19 cellular contexts compared by ENCODE assay signal in the genomic region with DNA sequence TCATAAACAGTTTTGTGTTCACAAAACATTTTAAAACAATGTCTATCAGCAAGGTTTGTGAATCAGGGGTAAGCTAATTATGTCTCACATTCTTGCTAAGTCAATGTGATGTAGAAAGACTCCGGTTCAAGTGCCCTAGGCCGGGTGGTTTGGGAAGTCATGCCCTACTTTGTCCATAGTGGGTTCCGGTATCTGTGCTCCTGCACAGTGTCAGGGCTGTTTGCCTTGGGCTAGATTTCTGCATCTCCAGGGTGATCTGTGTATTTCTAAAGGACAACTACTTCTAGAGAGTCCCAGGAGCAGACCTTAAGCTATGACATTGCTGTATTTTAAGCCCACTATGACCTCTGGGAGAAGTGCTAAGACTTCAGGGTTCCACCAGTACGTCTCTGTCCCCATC.
A peak's percentile ranks its signal among the peaks of the same experiment; 100 is the strongest.
DNase-seq lines count a peak whose midpoint lies in the region; ATAC-seq and TF ChIP-seq lines count a peak whose summit lies in the region.
"Had no signal": no experiment of that assay in that cellular context is flagged by ENCODE, and none has a peak within 500 bp of the region (broad histone marks: within the 10 kb centered on the region; RNA-seq: fewer than 3 reads in every experiment).

No MANE protein-coding gene starts in this region.

- ATAC-seq in activated CD8-positive, alpha-beta memory T cell treated with anti-CD3 and anti-CD28 coated beads, Interleukin-2, amount 10 ng/mL, durations not matched to agents 7 days and 5 days, result no peak
- ATAC-seq in Panc1, result 0 out of 2 replicates have a peak, but pooled peaks have one; percentile 31

- no peaks in the 10 kb centered on the region for H3K27me3 ChIP-seq in Panc1 (ENCODE audit: control insufficient read depth, insufficient read depth, low read length)

- TF ChIP-seq CTCF in Panc1 (IDR thresholded peaks at IDR 0.05) (no peak), RWPE1 (conservative IDR thresholded peaks at IDR 0.05; ENCODE audit: low read depth) (no peak)

- intact Hi-C loops in Panc1 (cut with micrococcal nuclease; ENCODE audit: unreplicated experiment), result no loop called here

- DNase-seq in activated CD8-positive, alpha-beta memory T cell treated with anti-CD3 and anti-CD28 coated beads, Interleukin-2, amount 10 ng/mL, durations not matched to agents 7 days and 5 days, result peak; percentile 29
- no peak for DNase-seq in activated CD8-positive, alpha-beta memory T cell treated with anti-CD3 and anti-CD28 coated beads, Interleukin-2, amount 50 U/mL, for 4 hours
- DNase-seq in Panc1 (ENCODE audit: low read depth, low spot score), result no peak
- peak; percentile 20 for DNase-seq in mesenteric fat pad (ENCODE audit: low spot score)
- DNase-seq in ureter (ENCODE audit: low spot score), result no peak
- DNase-seq in RWPE1 (ENCODE audit: low spot score), result no peak
- DNase-seq: C1 segment of cervical spinal cord; CD4-positive, CD25-positive, alpha-beta regulatory T cell; CD8-positive, alpha-beta memory T cell; COR-L47; DMS 273 treated with DMSO at 0.1 percent for 48 hours; DMS53; DND-41; EL; GOT3; H7; HFFc6 had no signal

- H3K9me3 ChIP-seq in Panc1 (ENCODE audit: control insufficient read depth, insufficient read depth, low read depth, low read length), result no peaks in the 10 kb centered on the region

- no peak overlapping the region for H3K4me3 ChIP-seq in Panc1 (ENCODE audit: low read depth in 2 of 2, low read length in 2 of 2)
- H3K4me3 ChIP-seq: GM12878 had no signal

- H3K4me1 Mint-ChIP-seq in activated CD8-positive, alpha-beta memory T cell treated with anti-CD3 and anti-CD28 coated beads, Interleukin-2, amount 10 ng/mL, durations not matched to agents 7 days and 5 days, result no peaks in the 10 kb centered on the region
- H3K4me1 Mint-ChIP-seq: B cell; CD4-positive, CD25-positive, alpha-beta regulatory T cell; CD8-positive, alpha-beta memory T cell had no signal

- POLR2A ChIA-PET in Panc1 (lab: Charles Lee) (no interaction called here), RWPE1 (lab: Yijun Ruan, JAX; ENCODE audit: low non-redundant PET) (no interaction called here)

- H3K36me3 ChIP-seq in Panc1 (ENCODE audit: control insufficient read depth, insufficient read depth, low read length), result no peaks in the 10 kb centered on the region

- CTCF ChIA-PET in activated CD8-positive, alpha-beta memory T cell treated with anti-CD3 and anti-CD28 coated beads, Interleukin-2, amount 10 ng/mL, durations not matched to agents 7 days and 5 days (lab: Charles Lee), result no interaction called here
- CTCF ChIA-PET in Panc1 (lab: Charles Lee) (no interaction called here), RWPE1 (lab: Yijun Ruan, JAX) (no interaction called here)

- no peaks in the 10 kb centered on the region for H3K36me3 Mint-ChIP-seq in activated CD8-positive, alpha-beta memory T cell treated with anti-CD3 and anti-CD28 coated beads, Interleukin-2, amount 10 ng/mL, durations not matched to agents 7 days and 5 days
- H3K36me3 Mint-ChIP-seq: CD4-positive, CD25-positive, alpha-beta regulatory T cell; CD8-positive, alpha-beta memory T cell had no signal

- no peak overlapping the region for H3K4me3 Mint-ChIP-seq in activated CD8-positive, alpha-beta memory T cell treated with anti-CD3 and anti-CD28 coated beads, Interleukin-2, amount 10 ng/mL, durations not matched to agents 7 days and 5 days
- H3K4me3 Mint-ChIP-seq: B cell; CD4-positive, CD25-positive, alpha-beta regulatory T cell; HFFc6 had no signal

- H3K27ac ChIP-seq in Panc1 (ENCODE audit: low read length) (no peak overlapping the region), RWPE1 (no peak overlapping the region)

- BruUV-seq in Panc1 (replicated peaks; lab: Mats Ljungman, UMichigan), result no TSS peak

- H3K27ac Mint-ChIP-seq in activated CD8-positive, alpha-beta memory T cell treated with anti-CD3 and anti-CD28 coated beads, Interleukin-2, amount 10 ng/mL, durations not matched to agents 7 days and 5 days, result no peak overlapping the region
- H3K27ac Mint-ChIP-seq: B cell; CD4-positive, CD25-positive, alpha-beta regulatory T cell; CD8-positive, alpha-beta memory T cell; HFFc6 had no signal

- no peaks in the 10 kb centered on the region for H3K4me1 ChIP-seq in Panc1 (ENCODE audit: control insufficient read depth, insufficient read depth, low read length)

- H3K27me3 Mint-ChIP-seq in activated CD8-positive, alpha-beta memory T cell treated with anti-CD3 and anti-CD28 coated beads, Interleukin-2, amount 10 ng/mL, durations not matched to agents 7 days and 5 days, result peaks cover 5% of the 10 kb centered on the region
- H3K27me3 Mint-ChIP-seq: CD4-positive, CD25-positive, alpha-beta regulatory T cell had no signal

- in situ Hi-C loops in Panc1 (cut with HindIII; ENCODE audit: low pct_unique_long_range_greater_than_20kb, low sequenced_read_pairs), result no loop called here

- no peaks in the 10 kb centered on the region for H3K9me3 Mint-ChIP-seq in activated CD8-positive, alpha-beta memory T cell treated with anti-CD3 and anti-CD28 coated beads, Interleukin-2, amount 10 ng/mL, durations not matched to agents 7 days and 5 days (ENCODE audit: low read depth)
- H3K9me3 Mint-ChIP-seq: HFFc6 had no signal

Comparison
In these comparisons a context has a peak if more than half of its experiments do, and no peak if none do; other contexts are left out.
1. DNase-seq: peak in activated CD8-positive, alpha-beta memory T cell treated with anti-CD3 and anti-CD28 coated beads, Interleukin-2, amount 10 ng/mL, durations not matched to agents 7 days and 5 days (single experiment) and mesenteric fat pad (single experiment); none in activated CD8-positive, alpha-beta memory T cell treated with anti-CD3 and anti-CD28 coated beads, Interleukin-2, amount 50 U/mL, for 4 hours (single experiment), Panc1 (single experiment), ureter (single experiment) and RWPE1 (single experiment).